12 cellular contexts compared by ENCODE assay signal in the genomic region with DNA sequence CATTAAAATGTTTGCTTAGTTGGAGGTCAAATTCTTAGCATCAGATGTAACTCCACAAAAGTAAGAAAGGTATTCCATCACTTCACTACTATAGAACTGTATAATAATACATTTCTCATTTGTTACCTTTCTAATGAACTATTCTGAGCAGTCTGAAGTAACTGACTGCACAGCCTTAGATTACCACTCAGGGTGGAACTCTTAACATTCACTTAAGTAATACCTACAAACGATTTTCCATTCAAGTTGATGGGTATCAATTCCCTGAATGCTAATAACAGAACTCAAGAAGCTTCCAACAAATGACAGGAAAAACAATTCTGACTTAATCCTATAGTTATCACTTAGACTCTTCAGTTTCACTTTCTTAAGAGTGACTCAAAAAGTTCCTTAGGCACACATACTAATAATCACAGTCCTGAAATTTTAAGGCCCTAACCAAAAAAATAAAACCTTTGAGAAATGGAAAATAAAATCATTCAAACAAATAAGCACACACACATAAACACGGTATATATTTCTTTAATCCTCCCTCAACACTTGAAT. TPM values are rescaled to one million over a fixed set of nuclear protein-coding genes. Genes with fewer than 3 reads are reported as not detected.
DNase-seq lines count a peak whose midpoint lies in the region; ATAC-seq, FAIRE-seq and TF ChIP-seq lines count a peak whose summit lies in the region.
"Had no signal": no experiment of that assay in that cellular context is flagged by ENCODE, and none has a peak within 500 bp of the region (broad histone marks: within the 10 kb centered on the region; RNA-seq: fewer than 3 reads in every experiment).

No MANE protein-coding gene starts in this region.

- no peak overlapping the region for H2BK20ac ChIP-seq in H9 (ENCODE audit: low read depth, low read length, poor library complexity, severe bottlenecking)

- no peaks in the 10 kb centered on the region for H3K4me1 ChIP-seq in HepG2 (ENCODE audit: insufficient read depth, low read length)
- H3K4me1 ChIP-seq in right lobe of liver: no peaks in the 10 kb centered on the region
- H3K4me1 ChIP-seq in thyroid gland: no peaks in the 10 kb centered on the region
- H3K4me1 ChIP-seq in H9 (ENCODE audit: insufficient read depth, low read length): no peaks in the 10 kb centered on the region

- H3K36me3 ChIP-seq in HepG2 (replicated peaks in 1 of 2; ENCODE audit: control insufficient read depth in 1 of 2, insufficient read depth in 2 of 2, low read length in 2 of 2) (peaks cover 17 to 52% of the 10 kb centered on the region in 2 experiments), right lobe of liver (peaks cover 0 to 62% (median 34%) of the 10 kb centered on the region in 4 donors), thyroid gland (peaks cover 39 to 48% of the 10 kb centered on the region in 2 donors)

- H3K9me3 Mint-ChIP-seq in H9: no peaks in the 10 kb centered on the region

- H3K14ac ChIP-seq in H9 (ENCODE audit: insufficient read depth, low read length): no peak overlapping the region

- no peak overlapping the region for H3K4ac ChIP-seq in H9 (ENCODE audit: low read depth, low read length)

- H3K79me1 ChIP-seq in H9 (ENCODE audit: insufficient read depth, low read depth, low read length, poor library complexity, severe bottlenecking): peaks cover 6% of the 10 kb centered on the region

- H3K4me3 Mint-ChIP-seq in H9: no peak overlapping the region

- H3K4me1 Mint-ChIP-seq in H9: no peaks in the 10 kb centered on the region

- no peak overlapping the region for H3K9ac ChIP-seq in HepG2 (ENCODE audit: insufficient read depth, low read depth, low read length)
- no peak overlapping the region for H3K9ac ChIP-seq in H9 (ENCODE audit: extremely low read depth, insufficient read length, low read length)

- H3K4me3 ChIP-seq in HepG2 (replicated peaks in 1 of 3; ENCODE audit: insufficient read depth in 1 of 3, low read depth in 2 of 3, low read length in 3 of 3) (no peak overlapping the region), right lobe of liver (no peak overlapping the region), choroid plexus epithelial cell (ENCODE audit: low read depth, low read length) (no peak overlapping the region), thyroid gland (replicated peaks in 1 of 3) (no peak overlapping the region)

- H3K4me2 ChIP-seq in HepG2 (ENCODE audit: low read depth, low read length): no peak overlapping the region
- H3K4me2 ChIP-seq in H9 (ENCODE audit: insufficient read depth, insufficient read length, low read length): no peak overlapping the region

- 85% methylated on average over 2 of the region's 2 CpGs for WGBS in HepG2 (ENCODE audit: low lambda C conversion rate)
- WGBS in right lobe of liver (ENCODE audit: insufficient coverage, low coverage, low lambda C conversion rate, missing lambda C conversion rate): 61% methylated on average over 2 of the region's 2 CpGs
- 47 to 60% methylated on average over 2 of the region's 2 CpGs for WGBS in thyroid gland, 2 donors
- WGBS in H9 (ENCODE audit: extremely low coverage, insufficient read length, low lambda C conversion rate): no CpG with 5 or more reads among the region's 2 CpGs

- H2BK120ac ChIP-seq in H9 (ENCODE audit: low read depth, low read length, poor library complexity, severe bottlenecking): no peak overlapping the region

- peaks cover 19% of the 10 kb centered on the region for H3K79me2 ChIP-seq in HepG2 (ENCODE audit: insufficient read depth, low read length)
- peaks cover 2% of the 10 kb centered on the region; the same call in 1 of the 2 replicates for H3K79me2 ChIP-seq in H9 (ENCODE audit: insufficient read depth, low read length)

- POLR2A ChIA-PET in HepG2 (lab: Yijun Ruan, JAX): no interaction called here

- TF ChIP-seq CTCF in HepG2 (CRISPR knock-in tag; IDR thresholded peaks at IDR 0.05): no peak
- no peak for TF ChIP-seq CTCF in right lobe of liver (IDR thresholded peaks at IDR 0.05)
- no peak for TF ChIP-seq CTCF in choroid plexus epithelial cell (conservative IDR thresholded peaks at IDR 0.05; ENCODE audit: low read depth, low read length)
- no peak for TF ChIP-seq CTCF in thyroid gland (IDR thresholded peaks at IDR 0.05)
- TF ChIP-seq CTCF in H9 (conservative IDR thresholded peaks at IDR 0.05): no peak

- H3K9me3 ChIP-seq in HepG2 (ENCODE audit: low read length) (no peaks in the 10 kb centered on the region), right lobe of liver (no peaks in the 10 kb centered on the region), thyroid gland (no peaks in the 10 kb centered on the region), H9 (ENCODE audit: control insufficient read depth, low read depth, low read length) (no peaks in the 10 kb centered on the region)

- no peak overlapping the region for H4K5ac ChIP-seq in H9 (ENCODE audit: insufficient read length, low read depth, low read length)

- H3K23ac ChIP-seq in H9 (ENCODE audit: insufficient read length, low read depth, low read length): no peak overlapping the region

- H4K8ac ChIP-seq in H9 (replicated peaks; ENCODE audit: insufficient read length, low read depth, low read length): no peak overlapping the region

- intact Hi-C loops in HepG2 (cut with micrococcal nuclease; ENCODE audit: unreplicated experiment): no loop called here
- intact Hi-C loops in right lobe of liver (cut with DNase I): no loop called here
- intact Hi-C loops in thyroid gland (cut with DNase I): no loop called here

- no peak overlapping the region for H3K27ac ChIP-seq in HepG2 (ENCODE audit: extremely low read length, insufficient read depth, low read length)
- no peak overlapping the region for H3K27ac ChIP-seq in right lobe of liver
- no peak overlapping the region for H3K27ac ChIP-seq in thyroid gland
- no peak overlapping the region for H3K27ac ChIP-seq in H9 (ENCODE audit: insufficient read length, low read depth, low read length)
- H3K27ac ChIP-seq: RWPE1 had no signal

- CTCF ChIA-PET in HepG2 (lab: Yijun Ruan, JAX; ENCODE audit: low intra/inter-chr PET ratio, low total read pairs): no interaction called here

- TF ChIP-seq RAD21 in HepG2 (CRISPR knock-in tag; IDR thresholded peaks at IDR 0.05): no peak

- H3K56ac ChIP-seq in H9 (ENCODE audit: insufficient read length, low read depth, low read length): no peak overlapping the region

- no peak overlapping the region for H3K18ac ChIP-seq in H9 (ENCODE audit: insufficient read length, low read depth, low read length)

- no peak for TF ChIP-seq POLR2A in HepG2 (IDR thresholded peaks at IDR 0.05; ENCODE audit: insufficient read depth in 1 of 2, low read depth in 2 of 2, low read length in 2 of 2)
- TF ChIP-seq POLR2A in right lobe of liver (IDR thresholded peaks at IDR 0.05): no peak
- TF ChIP-seq POLR2A in thyroid gland (IDR thresholded peaks at IDR 0.05): no peak

- H3K27me3 Mint-ChIP-seq in H9 (ENCODE audit: low read depth): no peaks in the 10 kb centered on the region

- H3K23me2 ChIP-seq in H9 (ENCODE audit: insufficient read length, low read depth, low read length, poor library complexity, severe bottlenecking): no peaks in the 10 kb centered on the region

- peaks cover 59 to 85% (median 82%) of the 10 kb centered on the region in 3 experiments for H3K36me3 Mint-ChIP-seq in H9 (ENCODE audit: insufficient read depth in 1 of 3, low read depth in 3 of 3)

- peak overlapping the region in 1 of 3 experiments; percentile 89; a peak in 2 of 7 replicates for H3K27ac Mint-ChIP-seq in H9

- in situ Hi-C loops in HepG2 (cut with HindIII; ENCODE audit: extremely low pct_ligation_motif_present, low pct_unique_long_range_greater_than_20kb): no loop called here

- ATAC-seq in HepG2 (no peak), right lobe of liver (no peak), HG03565 (IDR thresholded peaks at IDR 0.05; ENCODE audit: unreplicated experiment) (peak; percentile 42)

- H2AFZ ChIP-seq in HepG2 (ENCODE audit: low read length): no peak overlapping the region
- no peak overlapping the region for H2AFZ ChIP-seq in H9 (ENCODE audit: low read length)

- H2AK5ac ChIP-seq in H9 (ENCODE audit: insufficient read length, low read length): no peak overlapping the region

- H4K91ac ChIP-seq in H9 (ENCODE audit: insufficient read length, low read depth, low read length): no peak overlapping the region

- H2BK15ac ChIP-seq in H9 (ENCODE audit: low read depth, low read length): no peak overlapping the region

- H3K27me3 ChIP-seq in HepG2 (ENCODE audit: control insufficient read depth in 1 of 2, insufficient read depth in 2 of 2, low read length in 2 of 2) (no peaks in the 10 kb centered on the region), right lobe of liver (no peaks in the 10 kb centered on the region), thyroid gland (no peaks in the 10 kb centered on the region), H9 (ENCODE audit: insufficient read depth, low read length) (no peaks in the 10 kb centered on the region)

- TF ChIP-seq EP300 in HepG2 (IDR thresholded peaks at IDR 0.05; ENCODE audit: low read depth in 2 of 2, low read length in 2 of 2): no peak
- TF ChIP-seq EP300 in HepG2 (CRISPR knock-in tag; IDR thresholded peaks at IDR 0.05; ENCODE audit: borderline replicate concordance): no peak

- no peak for DNase-seq in HepG2 (ENCODE audit: low spot score)
- no peak for DNase-seq in right lobe of liver
- DNase-seq in choroid plexus epithelial cell (ENCODE audit: low read depth): peak; percentile 34
- DNase-seq in AG08395 (ENCODE audit: low spot score): no peak
- no peak for DNase-seq in GF-D8 (lab: John Stamatoyannopoulos, UW)
- no peak for DNase-seq in thyroid gland
- DNase-seq in H9: no peak
- DNase-seq: C1 segment of cervical spinal cord, NCI-H2171 treated with DMSO at 0.1 percent for 48 hours had no signal

- FAIRE-seq in HepG2 (lab: Jason Lieb, UNC): no peak
- FAIRE-seq: endothelial cell of umbilical vein had no signal

- no TSS peak for BruUV-seq in HepG2 (replicated peaks; lab: Mats Ljungman, UMichigan)

- H2BK12ac ChIP-seq in H9 (ENCODE audit: insufficient read length, low read depth, low read length): no peak overlapping the region

- H2BK5ac ChIP-seq in H9 (ENCODE audit: insufficient read length, low read length): no peak overlapping the region

- no peak overlapping the region for H3T11ph ChIP-seq in H9 (ENCODE audit: low read length)

- H4K20me1 ChIP-seq in HepG2 (ENCODE audit: insufficient read depth, low read length) (peaks cover 13% of the 10 kb centered on the region; the same call in 1 of the 2 replicates), H9 (ENCODE audit: control insufficient read depth, insufficient read depth, insufficient read length) (no peaks in the 10 kb centered on the region)

RNA-seq across cellular contexts. Expression of a gene that starts 20.9 kb away (rescaled TPM):
- total RNA-seq in HepG2 (2016; rRNA removed; fragmentation: Illumina TruSeq; extraction: Trizol) (64.0 and 156 TPM in 2 replicates), right lobe of liver (10 to 100 TPM; 34.5 to 67.1 (median 42.6) TPM), thyroid gland (100 to 1,000 TPM in 1 of 4 donors, 10 to 100 TPM in 3; 67.1 to 145 (median 93.8) TPM), H9 (2021) (610 and 611 TPM in 2 replicates)
- total RNA-seq in HepG2 (2016; cell fraction: cytosol; rRNA removed; fragmentation: Illumina TruSeq; extraction: Trizol; ENCODE audit: low read depth): 12.3 and 15.1 TPM in 2 replicates
- 61.5 and 145 TPM in 2 replicates for total RNA-seq in HepG2 (2016; cell fraction: insoluble cytoplasmic fraction; rRNA removed; fragmentation: Illumina TruSeq; extraction: Trizol)
- 46.1 and 47.0 TPM in 2 replicates for total RNA-seq in HepG2 (2016; cell fraction: membrane; rRNA removed; fragmentation: Illumina TruSeq; extraction: Trizol)
- 110 and 134 TPM in 2 replicates for total RNA-seq in HepG2 (2016; cell fraction: nucleus; rRNA removed; fragmentation: Illumina TruSeq; extraction: Trizol)
- polyA plus RNA-seq in HepG2 (2011; rRNA removed): 54.1 and 69.7 TPM in 2 replicates
- 21.8 and 23.3 TPM in 2 replicates for polyA plus RNA-seq in HepG2 (2011; cell fraction: cytosol; rRNA removed)
- 176 and 244 TPM in 2 replicates for polyA plus RNA-seq in HepG2 (2011; cell fraction: nucleus; rRNA removed)
- 157 and 239 TPM in 2 replicates for polyA plus RNA-seq in HepG2 (2012)
- polyA plus RNA-seq in HepG2 (2016; cell fraction: cytosol; fragmentation: Illumina TruSeq; extraction: Trizol; ENCODE audit: low read depth): 53.9 and 55.1 TPM in 2 replicates
- polyA plus RNA-seq in HepG2 (2016; cell fraction: insoluble cytoplasmic fraction; fragmentation: Illumina TruSeq; extraction: Trizol; ENCODE audit: low read depth): 522 and 595 TPM in 2 replicates
- 102 and 109 TPM in 2 replicates for polyA plus RNA-seq in HepG2 (2016; cell fraction: membrane; fragmentation: Illumina TruSeq; extraction: Trizol; ENCODE audit: low read depth)
- 411 and 423 TPM in 2 replicates for polyA plus RNA-seq in HepG2 (2016; cell fraction: nucleus; fragmentation: Illumina TruSeq; extraction: Trizol; ENCODE audit: insufficient read depth, low read depth)
- polyA minus RNA-seq in HepG2 (2011; rRNA and poly(A)+ RNA removed; ENCODE audit: low replicate concordance): 13.6 and 19.8 TPM in 2 replicates
- 28.6 and 36.3 TPM in 2 replicates for polyA minus RNA-seq in HepG2 (2011; cell fraction: cytosol; rRNA and poly(A)+ RNA removed)
- polyA minus RNA-seq in HepG2 (2011; cell fraction: nucleus; rRNA and poly(A)+ RNA removed): 93.0 and 117 TPM in 2 replicates
